In the genomic region with DNA sequence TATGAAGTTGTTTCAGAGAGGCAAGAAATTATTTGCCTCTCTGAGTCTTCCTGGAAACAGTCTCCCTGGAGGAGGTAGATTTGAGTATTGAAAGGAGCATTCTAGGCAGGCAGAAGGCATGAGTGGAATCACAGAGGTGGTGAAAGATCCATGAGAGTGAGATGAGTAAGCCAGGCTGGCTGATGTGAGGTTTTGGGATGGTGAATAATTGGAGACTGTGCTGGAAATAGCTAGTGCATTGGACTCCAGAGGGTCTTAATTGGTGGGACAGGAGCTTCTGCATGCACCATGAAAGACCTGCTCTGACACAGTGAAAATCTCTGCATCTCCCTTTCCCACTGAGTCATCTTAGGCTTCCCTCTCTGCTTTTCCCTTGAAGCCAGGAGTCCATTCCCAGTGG, we compare ENCODE assay signal across 8 cellular contexts. TPM values are rescaled to one million over a fixed set of nuclear protein-coding genes. Genes with fewer than 3 reads are reported as not detected.
DNase-seq lines count a peak whose midpoint lies in the region; TF ChIP-seq lines count a peak whose summit lies in the region.

No MANE protein-coding gene starts in this region.

- in situ Hi-C loops in astrocyte of the spinal cord (cut with HindIII; ENCODE audit: low sequenced_read_pairs), result no loop called here

- no peaks in the 10 kb centered on the region for H3K36me3 ChIP-seq in muscle layer of colon (ENCODE audit: insufficient read depth, low read length)

- H3K27me3 ChIP-seq in muscle layer of colon (ENCODE audit: control insufficient read depth in 1 of 2, insufficient read depth in 2 of 2, low read length in 2 of 2), result no peaks in the 10 kb centered on the region

- no peak overlapping the region for H3K9ac ChIP-seq in muscle layer of colon (ENCODE audit: low read length)

- peak overlapping the region; percentile 76 for H3K27ac ChIP-seq in muscle layer of colon (ENCODE audit: low read depth, low read length)

- peaks cover 24% of the 10 kb centered on the region for H3K4me1 ChIP-seq in muscle layer of colon (ENCODE audit: insufficient read depth, low read length)

- H3K4me3 ChIP-seq in astrocyte of the spinal cord (ENCODE audit: low read depth, low read length) (no peak overlapping the region), muscle layer of colon (ENCODE audit: low read depth in 1 of 2, low read length in 2 of 2) (no peak overlapping the region)

- DNase-seq in AG08396 (ENCODE audit: low spot score) (peak; percentile 52), HT1080 (ENCODE audit: low read depth) (peak; percentile 78), astrocyte of the spinal cord (ENCODE audit: low read depth, low spot score) (peak; percentile 73), HT-29 (ENCODE audit: low spot score) (no peak), SK-N-DZ (ENCODE audit: low spot score) (no peak), cortex of kidney (lab: John Stamatoyannopoulos, UW) (no peak)
- DNase-seq in activated CD4-positive, CD25-positive, alpha-beta regulatory T cell (lab: John Stamatoyannopoulos, UW), result no peak

- TF ChIP-seq CTCF in astrocyte of the spinal cord (IDR thresholded peaks at IDR 0.05; ENCODE audit: low read depth, low read length), result no peak

- H3K9me3 ChIP-seq in muscle layer of colon (ENCODE audit: low read length), result no peaks in the 10 kb centered on the region

RNA-seq across cellular contexts. Expression of gene CDC42EP3, which starts 46.3 kb away (rescaled TPM):
- total RNA-seq in HT1080 (2014; rRNA removed; shearing (Covaris generic)), result 93.8 and 101 TPM in 2 replicates
- 146 and 155 TPM in 2 replicates for polyA plus RNA-seq in HT1080 (2015; cell fraction: cytosol; rRNA removed)
- 96.6 and 109 TPM in 2 replicates for polyA plus RNA-seq in HT1080 (2015; cell fraction: nucleus; rRNA removed)
- total RNA-seq in HT-29 (2014; rRNA removed; shearing (Covaris generic)), result 6.6 and 13.6 TPM in 2 replicates
- 16.9 and 26.3 TPM in 2 replicates for polyA plus RNA-seq in SK-N-DZ (2014; cell fraction: cytosol; rRNA removed)
- 11.6 and 14.7 TPM in 2 replicates for polyA plus RNA-seq in SK-N-DZ (2014; cell fraction: nucleus; rRNA removed)

Comparison
In these comparisons a context has a peak if more than half of its experiments do, and no peak if none do; other contexts are left out.
1. DNase-seq: peak in AG08396 (single experiment), HT1080 (single experiment) and astrocyte of the spinal cord (single experiment); none in HT-29 (single experiment), activated CD4-positive, CD25-positive, alpha-beta regulatory T cell (0 of 4), SK-N-DZ (single experiment) and cortex of kidney (single experiment).